12 cellular contexts compared by ENCODE assay signal in the genomic region with DNA sequence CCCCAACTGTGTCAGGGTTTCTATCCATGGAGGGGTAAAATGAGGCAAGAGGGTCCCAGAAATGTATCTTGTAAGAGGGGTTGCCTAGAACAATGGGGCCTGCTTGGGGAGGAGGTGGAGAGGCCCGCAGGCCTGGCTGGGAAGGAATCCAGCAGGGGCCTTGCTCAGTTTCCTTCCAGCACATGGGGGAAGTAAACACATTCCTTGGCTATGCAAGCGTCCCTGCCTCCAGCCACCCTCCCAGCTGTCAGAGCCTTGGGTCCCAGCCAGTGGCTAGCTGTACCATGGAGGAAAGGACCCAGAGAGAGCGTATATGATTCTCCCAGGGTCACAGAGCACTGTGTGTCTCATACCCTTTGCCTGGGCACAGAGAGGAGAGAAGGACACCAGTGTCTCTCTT.
DNase-seq lines count a peak whose midpoint lies in the region; ATAC-seq and TF ChIP-seq lines count a peak whose summit lies in the region.
"Had no signal": no experiment of that assay in that cellular context is flagged by ENCODE, and none has a peak within 500 bp of the region (broad histone marks: within the 10 kb centered on the region; RNA-seq: fewer than 3 reads in every experiment).

No MANE protein-coding gene starts in this region.

- no peaks in the 10 kb centered on the region for H3K27me3 Mint-ChIP-seq in activated CD4-positive, alpha-beta memory T cell treated with anti-CD3 and anti-CD28 coated beads, Interleukin-2, amount 10 ng/mL, durations not matched to agents 7 days and 5 days

- ATAC-seq in upper lobe of right lung (peak; percentile 33), GM21360 (IDR thresholded peaks at IDR 0.05; ENCODE audit: unreplicated experiment) (no peak)

- intact Hi-C loops in upper lobe of right lung (cut with DNase I), result no loop called here

- no peaks in the 10 kb centered on the region for H3K36me3 ChIP-seq in SJCRH30
- no peaks in the 10 kb centered on the region for H3K36me3 ChIP-seq in muscle layer of duodenum (ENCODE audit: control insufficient read depth in 1 of 2, insufficient read depth in 2 of 2, low read length in 2 of 2)
- no peaks in the 10 kb centered on the region for H3K36me3 ChIP-seq in upper lobe of right lung
- H3K36me3 ChIP-seq: WERI-Rb-1 had no signal

- H3K9me3 Mint-ChIP-seq in activated CD4-positive, alpha-beta memory T cell treated with anti-CD3 and anti-CD28 coated beads, Interleukin-2, amount 10 ng/mL, durations not matched to agents 7 days and 5 days, result no peaks in the 10 kb centered on the region
- H3K9me3 Mint-ChIP-seq: naive B cell had no signal

- no peak overlapping the region for H3K27ac Mint-ChIP-seq in activated CD4-positive, alpha-beta memory T cell treated with anti-CD3 and anti-CD28 coated beads, Interleukin-2, amount 10 ng/mL, durations not matched to agents 7 days and 5 days
- H3K27ac Mint-ChIP-seq: naive B cell had no signal

- DNase-seq in SJCRH30, result peak; percentile 41 to 56
- peak; percentile 74 for DNase-seq in fibroblast of mammary gland (ENCODE audit: low read depth)
- peak; percentile 69 for DNase-seq in upper lobe of right lung
- no peak for DNase-seq in activated CD4-positive, alpha-beta memory T cell treated with anti-CD3 and anti-CD28 coated beads, Interleukin-2, amount 10 ng/mL, durations not matched to agents 7 days and 5 days
- no peak for DNase-seq in medulla oblongata (ENCODE audit: extremely low spot score)
- DNase-seq: DMS79, foreskin melanocyte, naive B cell, NCI-H146, WERI-Rb-1 had no signal

- peaks cover 5% of the 10 kb centered on the region for H3K4me1 Mint-ChIP-seq in activated CD4-positive, alpha-beta memory T cell treated with anti-CD3 and anti-CD28 coated beads, Interleukin-2, amount 10 ng/mL, durations not matched to agents 7 days and 5 days
- H3K4me1 Mint-ChIP-seq: naive B cell had no signal

- TF ChIP-seq CTCF in fibroblast of mammary gland (conservative IDR thresholded peaks at IDR 0.05; ENCODE audit: control insufficient read depth, insufficient read depth, low read depth, low read length) (no peak), upper lobe of right lung (IDR thresholded peaks at IDR 0.05) (no peak)

- H3K27ac ChIP-seq in SJCRH30 (no peak overlapping the region), muscle layer of duodenum (ENCODE audit: low read length) (peak overlapping the region; percentile 83), upper lobe of right lung (peak overlapping the region; percentile 78)
- H3K27ac ChIP-seq: WERI-Rb-1 had no signal

- H3K4me3 Mint-ChIP-seq in activated CD4-positive, alpha-beta memory T cell treated with anti-CD3 and anti-CD28 coated beads, Interleukin-2, amount 10 ng/mL, durations not matched to agents 7 days and 5 days, result no peak overlapping the region
- H3K4me3 Mint-ChIP-seq: naive B cell had no signal

- H3K27me3 ChIP-seq in SJCRH30 (no peaks in the 10 kb centered on the region), muscle layer of duodenum (ENCODE audit: low read depth, low read length) (no peaks in the 10 kb centered on the region), upper lobe of right lung (no peaks in the 10 kb centered on the region)

- CTCF ChIA-PET in activated CD4-positive, alpha-beta memory T cell treated with anti-CD3 and anti-CD28 coated beads, Interleukin-2, amount 10 ng/mL, durations not matched to agents 7 days and 5 days (lab: Charles Lee), result no interaction called here

- POLR2A ChIA-PET in activated CD4-positive, alpha-beta memory T cell treated with anti-CD3 and anti-CD28 coated beads, Interleukin-2, amount 10 ng/mL, durations not matched to agents 7 days and 5 days (lab: Charles Lee), result no interaction called here

- H3K4me1 ChIP-seq in SJCRH30 (peaks cover 23% of the 10 kb centered on the region), muscle layer of duodenum (ENCODE audit: control insufficient read depth in 1 of 2, insufficient read depth in 2 of 2, low read length in 2 of 2) (peaks cover 39 to 46% of the 10 kb centered on the region in 2 donors), upper lobe of right lung (peaks cover 53% of the 10 kb centered on the region)

- H3K9me3 ChIP-seq in SJCRH30 (replicated peaks) (no peaks in the 10 kb centered on the region), muscle layer of duodenum (ENCODE audit: control insufficient read depth in 1 of 2, low read length in 2 of 2) (no peaks in the 10 kb centered on the region), upper lobe of right lung (no peaks in the 10 kb centered on the region)

- H3K4me3 ChIP-seq in SJCRH30 (no peak overlapping the region), fibroblast of mammary gland (ENCODE audit: control insufficient read depth, low read depth, low read length) (no peak overlapping the region), muscle layer of duodenum (ENCODE audit: low read depth in 1 of 2, low read length in 2 of 2) (no peak overlapping the region), upper lobe of right lung (no peak overlapping the region)

- H3K36me3 Mint-ChIP-seq in activated CD4-positive, alpha-beta memory T cell treated with anti-CD3 and anti-CD28 coated beads, Interleukin-2, amount 10 ng/mL, durations not matched to agents 7 days and 5 days (ENCODE audit: low read depth), result no peaks in the 10 kb centered on the region
- H3K36me3 Mint-ChIP-seq: naive B cell had no signal

Comparison
In these comparisons a context has a peak if more than half of its experiments do, and no peak if none do; other contexts are left out.
1. DNase-seq: peak in SJCRH30 (2 of 2), fibroblast of mammary gland (single experiment) and upper lobe of right lung (single experiment); none in activated CD4-positive, alpha-beta memory T cell treated with anti-CD3 and anti-CD28 coated beads, Interleukin-2, amount 10 ng/mL, durations not matched to agents 7 days and 5 days (single experiment) and medulla oblongata (single experiment).